Comparison of ENCODE assay signal across 28 cellular contexts in the genomic region with DNA sequence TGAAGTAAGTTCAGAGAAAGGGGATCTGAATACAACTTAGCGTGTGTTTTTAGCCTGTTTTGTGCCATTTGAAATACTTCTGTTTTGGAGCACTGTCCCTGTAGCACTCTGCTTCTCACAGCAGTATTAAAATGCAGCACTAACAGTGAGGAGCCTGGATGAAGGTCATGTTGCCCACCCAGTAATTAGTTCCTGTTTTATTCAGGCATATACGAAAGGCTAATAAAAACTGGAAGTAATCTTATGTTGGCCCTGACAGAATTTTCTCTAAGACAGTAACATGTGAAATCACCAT.
DNase-seq lines count a peak whose midpoint lies in the region; ATAC-seq, FAIRE-seq and TF ChIP-seq lines count a peak whose summit lies in the region.
"Had no signal": no experiment of that assay in that cellular context is flagged by ENCODE, and none has a peak within 500 bp of the region (broad histone marks: within the 10 kb centered on the region; RNA-seq: fewer than 3 reads in every experiment).

No MANE protein-coding gene starts in this region.

- H2BK15ac ChIP-seq in mesenchymal stem cell (ENCODE audit: low read depth, poor library complexity, severe bottlenecking) = no peak overlapping the region

- FAIRE-seq in astrocyte (lab: Jason Lieb, UNC) = no peak
- FAIRE-seq: HTR-8/SVneo, kidney had no signal

- no peak for TF ChIP-seq CTCF in HFFc6 (IDR thresholded peaks at IDR 0.05)
- no peak for TF ChIP-seq CTCF in astrocyte (IDR thresholded peaks at IDR 0.05; ENCODE audit: insufficient read depth, low read depth, low read length)
- TF ChIP-seq CTCF in thoracic aorta (IDR thresholded peaks at IDR 0.05) = no peak
- TF ChIP-seq CTCF in uterus (IDR thresholded peaks at IDR 0.05) = no peak

- no peaks in the 10 kb centered on the region for H4K20me1 ChIP-seq in astrocyte (ENCODE audit: insufficient read depth, low read length)

- H3K4me1 Mint-ChIP-seq in HFFc6 (ENCODE audit: low read depth) = peaks cover 82% of the 10 kb centered on the region
- H3K4me1 Mint-ChIP-seq in astrocyte (ENCODE audit: low read depth, unreplicated experiment) = peaks cover 5% of the 10 kb centered on the region
- H3K4me1 Mint-ChIP-seq: B cell; memory B cell; stimulated activated naive CD8-positive, alpha-beta T cell treated with anti-CD3 and anti-CD28 coated beads, Interleukin-15, amount 100 ng/mL, for 72 hours had no signal

- TF ChIP-seq POLR2A in uterus (IDR thresholded peaks at IDR 0.05) = no peak

- H3K79me1 ChIP-seq in mesenchymal stem cell (replicated peaks; ENCODE audit: low read length, poor library complexity, severe bottlenecking) = peaks cover 19% of the 10 kb centered on the region

- H3K23ac ChIP-seq in mesenchymal stem cell (ENCODE audit: low read length in 2 of 2) = no peak overlapping the region

- H3K9me3 ChIP-seq in astrocyte (ENCODE audit: insufficient read depth, low read depth, low read length) (peaks cover 3% of the 10 kb centered on the region), mesenchymal stem cell (ENCODE audit: control insufficient read depth, low read length) (peaks cover 40% of the 10 kb centered on the region), thoracic aorta (no peaks in the 10 kb centered on the region), uterus (no peaks in the 10 kb centered on the region)

- H4K91ac ChIP-seq in mesenchymal stem cell (ENCODE audit: low read length) = no peak overlapping the region

- peaks cover 19% of the 10 kb centered on the region for H3K4me1 ChIP-seq in astrocyte (ENCODE audit: insufficient read depth, low read length)
- H3K4me1 ChIP-seq in mesenchymal stem cell (ENCODE audit: control insufficient read depth, insufficient read depth, low read depth, low read length) = peaks cover 8% of the 10 kb centered on the region
- H3K4me1 ChIP-seq in thoracic aorta (ENCODE audit: control insufficient read depth in 1 of 2, low read depth in 2 of 2) = peaks cover 23 to 32% of the 10 kb centered on the region in 2 donors
- no peaks in the 10 kb centered on the region for H3K4me1 ChIP-seq in uterus
- H3K4me1 ChIP-seq: Caco-2, parathyroid adenoma had no signal

- H2BK120ac ChIP-seq in mesenchymal stem cell (ENCODE audit: low read depth, low read length) = no peak overlapping the region

- H2AK5ac ChIP-seq in mesenchymal stem cell (ENCODE audit: low read length, severe bottlenecking) = peak overlapping the region; percentile 85

- H3K18ac ChIP-seq in mesenchymal stem cell (ENCODE audit: low read depth in 1 of 2, low read length in 2 of 2) = no peak overlapping the region

- H3K36me3 ChIP-seq in astrocyte (ENCODE audit: insufficient read depth, low read length) (peaks cover 49% of the 10 kb centered on the region), mesenchymal stem cell (ENCODE audit: control insufficient read depth in 1 of 2, insufficient read depth in 2 of 2, low read depth in 1 of 2, low read length in 2 of 2) (peaks cover 10 to 80% of the 10 kb centered on the region in 2 experiments), thoracic aorta (no peaks in the 10 kb centered on the region), uterus (no peaks in the 10 kb centered on the region)
- H3K36me3 ChIP-seq: cardiac muscle cell had no signal

- H3K36me3 Mint-ChIP-seq in HFFc6 (ENCODE audit: low read depth) = peaks cover 83% of the 10 kb centered on the region
- H3K36me3 Mint-ChIP-seq in astrocyte (ENCODE audit: low read depth, unreplicated experiment) = peaks cover 51% of the 10 kb centered on the region

- no peak overlapping the region for H4K8ac ChIP-seq in mesenchymal stem cell (ENCODE audit: low read length)

- H2AFZ ChIP-seq in astrocyte (ENCODE audit: low read depth, low read length) (no peak overlapping the region), mesenchymal stem cell (ENCODE audit: low read depth, low read length) (no peak overlapping the region)
- H2AFZ ChIP-seq: parathyroid adenoma had no signal

- intact Hi-C loops in uterus (cut with DNase I; ENCODE audit: low total_unique reads) = no loop called here

- H3K79me2 ChIP-seq in astrocyte (ENCODE audit: insufficient read depth, low read length) = peaks cover 65% of the 10 kb centered on the region
- H3K79me2 ChIP-seq: parathyroid adenoma had no signal

- H3K4me3 Mint-ChIP-seq in HFFc6 (peak overlapping the region; percentile 30; the same call in 1 of the 2 replicates), astrocyte (ENCODE audit: unreplicated experiment) (no peak overlapping the region)
- H3K4me3 Mint-ChIP-seq: B cell; memory B cell; naive thymus-derived CD8-positive, alpha-beta T cell; stimulated activated naive CD8-positive, alpha-beta T cell treated with anti-CD3 and anti-CD28 coated beads, Interleukin-15, amount 100 ng/mL, for 72 hours; T-helper 1 cell treated with Interleukin-12 subunit alpha and Interleukin-12 subunit beta and Interleukin-4 antibody, amounts not matched to agents 30 μg/mL and 1 μg/mL, for 36 hours; type B pancreatic cell had no signal

- no peak overlapping the region for H3K4me3 ChIP-seq in astrocyte (ENCODE audit: insufficient read depth, low read depth, low read length)
- H3K4me3 ChIP-seq in mesenchymal stem cell (ENCODE audit: insufficient read depth in 1 of 2, low read depth in 1 of 2, low read length in 2 of 2) = no peak overlapping the region
- peak overlapping the region; percentile 10 for H3K4me3 ChIP-seq in thoracic aorta
- H3K4me3 ChIP-seq in uterus = no peak overlapping the region
- H3K4me3 ChIP-seq: cardiac muscle cell, dorsolateral prefrontal cortex, smooth muscle cell had no signal

- peak overlapping the region; percentile 54 for H3K4me2 ChIP-seq in astrocyte (ENCODE audit: low read length)
- no peak overlapping the region for H3K4me2 ChIP-seq in mesenchymal stem cell (ENCODE audit: low read length, poor library complexity, severe bottlenecking)
- H3K4me2 ChIP-seq: smooth muscle cell had no signal

- H3K27ac Mint-ChIP-seq in HFFc6 (no peak overlapping the region; the same call in 1 of the 2 replicates), astrocyte (ENCODE audit: unreplicated experiment) (no peak overlapping the region)
- H3K27ac Mint-ChIP-seq: B cell; memory B cell; naive thymus-derived CD8-positive, alpha-beta T cell; stimulated activated naive CD8-positive, alpha-beta T cell treated with anti-CD3 and anti-CD28 coated beads, Interleukin-15, amount 100 ng/mL, for 72 hours; T-helper 1 cell treated with Interleukin-12 subunit alpha and Interleukin-12 subunit beta and Interleukin-4 antibody, amounts not matched to agents 30 μg/mL and 1 μg/mL, for 36 hours; type B pancreatic cell had no signal

- H3K14ac ChIP-seq in mesenchymal stem cell (ENCODE audit: low read length in 2 of 2) = no peak overlapping the region

- no peak overlapping the region for H2BK12ac ChIP-seq in mesenchymal stem cell (ENCODE audit: low read length in 2 of 2)

- H3K27me3 ChIP-seq in astrocyte (ENCODE audit: insufficient read depth, low read length) = no peaks in the 10 kb centered on the region
- no peaks in the 10 kb centered on the region for H3K27me3 ChIP-seq in mesenchymal stem cell (ENCODE audit: control insufficient read depth in 1 of 2, insufficient read depth in 1 of 2, low read length in 2 of 2)
- no peaks in the 10 kb centered on the region for H3K27me3 ChIP-seq in thoracic aorta (replicated peaks; ENCODE audit: insufficient read depth)
- no peaks in the 10 kb centered on the region for H3K27me3 ChIP-seq in uterus
- H3K27me3 ChIP-seq: dorsolateral prefrontal cortex had no signal

- DNase-seq in HFFc6 (no peak), astrocyte (ENCODE audit: low read depth) (no peak), mesenchymal stem cell (no peak), thoracic aorta (ENCODE audit: low spot score) (no peak), HuH-7 (ENCODE audit: low spot score) (no peak), DMS53 treated with DMSO at 0.1 percent for 48 hours (lab: John Stamatoyannopoulos, UW; ENCODE audit: unreplicated experiment) (no peak), uterus (no peak)
- DNase-seq: activated effector memory CD4-positive, alpha-beta T cell treated with anti-CD3 and anti-CD28 coated beads, Interleukin-2, amount 50 U/mL, for 16 hours; Caco-2; dorsolateral prefrontal cortex; H7; kidney; naive thymus-derived CD8-positive, alpha-beta T cell; NCI-H1436; NCI-H2171; NCI-H524 treated with DMSO at 0.1 percent for 48 hours; SHP77 treated with DMSO at 0.1 percent for 48 hours; stimulated activated CD4-positive, alpha-beta T cell treated with anti-CD3 and anti-CD28 coated beads, Interleukin-4, amount 100 ng/mL, for 24 hours; stimulated activated naive CD8-positive, alpha-beta T cell treated with anti-CD3 and anti-CD28 coated beads, Interleukin-15, amount 100 ng/mL, for 72 hours had no signal

- H3K27ac ChIP-seq in astrocyte (ENCODE audit: low read depth, low read length) = peak overlapping the region; percentile 88
- peak overlapping the region; percentile 77 for H3K27ac ChIP-seq in mesenchymal stem cell (ENCODE audit: low read length, poor library complexity, severe bottlenecking)
- peak overlapping the region; percentile 62 to 72 for H3K27ac ChIP-seq in thoracic aorta
- H3K27ac ChIP-seq in uterus = no peak overlapping the region
- H3K27ac ChIP-seq: cardiac muscle cell, parathyroid adenoma, VCaP had no signal

- H3K27me3 Mint-ChIP-seq in HFFc6 (ENCODE audit: insufficient read depth) (peaks cover 56% of the 10 kb centered on the region), astrocyte (ENCODE audit: low read depth, unreplicated experiment) (no peaks in the 10 kb centered on the region)
- H3K27me3 Mint-ChIP-seq: stimulated activated naive CD8-positive, alpha-beta T cell treated with anti-CD3 and anti-CD28 coated beads, Interleukin-15, amount 100 ng/mL, for 72 hours; type B pancreatic cell had no signal

- H3K9me3 Mint-ChIP-seq in HFFc6 (peaks cover 45% of the 10 kb centered on the region), astrocyte (ENCODE audit: unreplicated experiment) (peaks cover 20% of the 10 kb centered on the region)

- H2BK5ac ChIP-seq in mesenchymal stem cell (ENCODE audit: low read depth, low read length, poor library complexity, severe bottlenecking) = no peak overlapping the region

- H3K9ac ChIP-seq in astrocyte (ENCODE audit: low read length) (peak overlapping the region; percentile 68), mesenchymal stem cell (ENCODE audit: low read length) (no peak overlapping the region)
- H3K9ac ChIP-seq: parathyroid adenoma had no signal

- no peak overlapping the region for H3K4ac ChIP-seq in mesenchymal stem cell (ENCODE audit: low read depth in 1 of 2, low read length in 2 of 2)

- WGBS in mesenchymal stem cell = 94% methylated on average over 2 of the region's 2 CpGs

- no peak for ATAC-seq in thoracic aorta (ENCODE audit: insufficient number of reproducible peaks, low FRiP score, low read depth)
- ATAC-seq: naive thymus-derived CD8-positive, alpha-beta T cell; stimulated activated naive CD8-positive, alpha-beta T cell treated with anti-CD3 and anti-CD28 coated beads, Interleukin-15, amount 100 ng/mL, for 72 hours had no signal

Comparison
In these comparisons a context has a peak if more than half of its experiments do, and no peak if none do; other contexts are left out.
1. H3K27ac ChIP-seq: peak in astrocyte (single experiment), mesenchymal stem cell (single experiment) and thoracic aorta (2 of 2); none in uterus (0 of 2).